8 cellular contexts compared by ENCODE assay signal in the genomic region with DNA sequence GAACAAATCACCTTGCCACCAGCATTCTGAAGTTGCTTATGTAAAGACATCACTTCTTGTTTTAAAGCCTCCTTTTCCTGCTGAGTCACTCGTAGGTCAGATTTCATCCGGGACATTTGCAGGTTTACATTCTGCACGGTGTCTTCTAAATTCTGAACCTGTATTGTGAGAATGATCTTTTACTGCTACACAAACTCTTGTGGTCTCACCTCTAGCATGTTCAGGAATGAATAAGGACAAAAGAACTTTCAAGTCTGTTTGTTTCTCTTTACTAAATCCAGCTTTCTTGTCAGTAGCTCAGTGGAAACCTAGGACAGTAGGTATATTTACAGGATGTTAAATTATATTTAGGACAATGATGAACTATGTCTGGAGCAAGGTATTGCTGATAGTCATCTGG.
DNase-seq lines count a peak whose midpoint lies in the region; ATAC-seq and TF ChIP-seq lines count a peak whose summit lies in the region.
"Had no signal": no experiment of that assay in that cellular context is flagged by ENCODE, and none has a peak within 500 bp of the region (broad histone marks: within the 10 kb centered on the region; RNA-seq: fewer than 3 reads in every experiment).

No MANE protein-coding gene starts in this region.

- H3K27me3 Mint-ChIP-seq in HFFc6 (ENCODE audit: insufficient read depth) (no peaks in the 10 kb centered on the region), memory B cell (no peaks in the 10 kb centered on the region)
- H3K27me3 Mint-ChIP-seq in activated naive CD8-positive, alpha-beta T cell = no peaks in the 10 kb centered on the region
- H3K27me3 Mint-ChIP-seq: naive B cell had no signal

- ATAC-seq in memory B cell (ENCODE audit: low read depth) = no peak
- no peak for ATAC-seq in HG02852 (IDR thresholded peaks at IDR 0.05; ENCODE audit: unreplicated experiment)

- peak; percentile 21 for DNase-seq in EH (ENCODE audit: low read depth)
- peak; percentile 17 for DNase-seq in HFFc6
- DNase-seq in memory B cell (ENCODE audit: low spot score in 2 of 2) = no peak
- DNase-seq in activated effector memory CD4-positive, alpha-beta T cell treated with anti-CD3 and anti-CD28 coated beads, Interleukin-2, amount 50 U/mL, for 16 hours = no peak
- no peak for DNase-seq in superior temporal gyrus (ENCODE audit: extremely low spot score)
- DNase-seq: naive B cell had no signal

- H3K27ac Mint-ChIP-seq in HFFc6 (peak overlapping the region; percentile 67), memory B cell (peak overlapping the region; percentile 73)
- H3K27ac Mint-ChIP-seq in activated naive CD8-positive, alpha-beta T cell = peak overlapping the region; percentile 81

- no peak overlapping the region for H3K4me3 Mint-ChIP-seq in HFFc6
- no peak overlapping the region for H3K4me3 Mint-ChIP-seq in activated naive CD8-positive, alpha-beta T cell
- no peak overlapping the region for H3K4me3 Mint-ChIP-seq in memory B cell
- H3K4me3 Mint-ChIP-seq: naive B cell had no signal

- H3K4me1 Mint-ChIP-seq in HFFc6 (ENCODE audit: low read depth) = peaks cover 14% of the 10 kb centered on the region
- H3K4me1 Mint-ChIP-seq in activated naive CD8-positive, alpha-beta T cell (ENCODE audit: low read depth) = peaks cover 21% of the 10 kb centered on the region
- no peaks in the 10 kb centered on the region for H3K4me1 Mint-ChIP-seq in memory B cell

- H3K36me3 Mint-ChIP-seq in HFFc6 (ENCODE audit: low read depth) (peaks cover 16% of the 10 kb centered on the region), memory B cell (peaks cover 34% of the 10 kb centered on the region)
- peaks cover 8% of the 10 kb centered on the region for H3K36me3 Mint-ChIP-seq in activated naive CD8-positive, alpha-beta T cell

- TF ChIP-seq CTCF in HFFc6 (IDR thresholded peaks at IDR 0.05) = no peak

- no peaks in the 10 kb centered on the region for H3K9me3 Mint-ChIP-seq in HFFc6
- H3K9me3 Mint-ChIP-seq in activated naive CD8-positive, alpha-beta T cell (ENCODE audit: low read depth) = no peaks in the 10 kb centered on the region
- H3K9me3 Mint-ChIP-seq in memory B cell = no peaks in the 10 kb centered on the region
- H3K9me3 Mint-ChIP-seq: naive B cell had no signal

Comparison
In these comparisons a context has a peak if more than half of its experiments do, and no peak if none do; other contexts are left out.
1. DNase-seq: peak in EH (single experiment) and HFFc6 (single experiment); none in memory B cell (0 of 2), activated effector memory CD4-positive, alpha-beta T cell treated with anti-CD3 and anti-CD28 coated beads, Interleukin-2, amount 50 U/mL, for 16 hours (single experiment) and superior temporal gyrus (single experiment).
2. Peak in every context shown above with its lines, with median percentiles within 50 percentile points of each other: H3K27ac Mint-ChIP-seq.